Comparison of ENCODE assay signal across 16 cellular contexts in genomic region chr10:97000487-97001182, GRCh38.
A peak's percentile ranks its signal among the peaks of the same experiment; 100 is the strongest.
DNase-seq lines count a peak whose midpoint lies in the region; ATAC-seq and TF ChIP-seq lines count a peak whose summit lies in the region.
"Had no signal": no experiment of that assay in that cellular context is flagged by ENCODE, and none has a peak within 500 bp of the region (broad histone marks: within the 10 kb centered on the region; RNA-seq: fewer than 3 reads in every experiment).

No MANE protein-coding gene starts in this region.

- H3K27ac ChIP-seq in mammary epithelial cell (ENCODE audit: insufficient read depth, low read depth, low read length) (no peak overlapping the region), RWPE1 (peak overlapping the region; percentile 63)
- H3K27ac ChIP-seq: sigmoid colon had no signal

- ATAC-seq in HG03378 (IDR thresholded peaks at IDR 0.05; ENCODE audit: unreplicated experiment), result no peak
- ATAC-seq in GM21528 (IDR thresholded peaks at IDR 0.05; ENCODE audit: low FRiP score, unreplicated experiment), result no peak

- no peaks in the 10 kb centered on the region for H3K9me3 ChIP-seq in mammary epithelial cell (replicated peaks; ENCODE audit: insufficient read depth, low read length)
- H3K9me3 ChIP-seq: sigmoid colon had no signal

- no peak for TF ChIP-seq CTCF in MCF 10A (IDR thresholded peaks at IDR 0.05; ENCODE audit: unreplicated experiment)
- TF ChIP-seq CTCF in mammary epithelial cell (conservative IDR thresholded peaks at IDR 0.05 in 1 of 2, IDR thresholded peaks at IDR 0.05 in 1 of 2; ENCODE audit: extremely low read depth in 1 of 2, insufficient read depth in 1 of 2, low read depth in 1 of 2, low read length in 2 of 2), result no peak
- no peak for TF ChIP-seq CTCF in RWPE1 (conservative IDR thresholded peaks at IDR 0.05; ENCODE audit: low read depth)

- 87% methylated on average over 13 of the region's 25 CpGs for WGBS in mammary epithelial cell (ENCODE audit: low coverage, missing lambda C conversion rate)

- CTCF ChIA-PET in MCF 10A (lab: Yijun Ruan, JAX) (interaction anchor here (0.5 kb wide), 1 partner anchor 244 kb away, joined by 3 read pairs; no protein-coding TSS in a partner anchor), mammary epithelial cell (lab: Charles Lee; ENCODE audit: low non-redundant PET) (no interaction called here), RWPE1 (lab: Yijun Ruan, JAX) (no interaction called here)

- H3K4me3 ChIP-seq in mammary epithelial cell (replicated peaks in 1 of 3; ENCODE audit: insufficient read depth in 1 of 3, low read depth in 2 of 3, low read length in 3 of 3), result no peak overlapping the region
- H3K4me3 ChIP-seq: sigmoid colon had no signal

- no peak overlapping the region for H2AFZ ChIP-seq in mammary epithelial cell (ENCODE audit: low read depth, low read length)

- intact Hi-C loops in MCF 10A (cut with micrococcal nuclease) (no loop called here), mammary epithelial cell (cut with micrococcal nuclease) (no loop called here)

- no peaks in the 10 kb centered on the region for H4K20me1 ChIP-seq in mammary epithelial cell (ENCODE audit: insufficient read depth, low read length)

- no peak overlapping the region for H3K4me3 Mint-ChIP-seq in MCF 10A (ENCODE audit: unreplicated experiment)
- H3K4me3 Mint-ChIP-seq: activated naive CD8-positive, alpha-beta T cell; T-helper 2 cell treated with Interferon-gamma antibody and Interleukin-4, amounts not matched to agents 5 μg/mL and 100 μg/mL, for 36 hours had no signal

- no peaks in the 10 kb centered on the region for H3K27me3 ChIP-seq in mammary epithelial cell (ENCODE audit: insufficient read depth, low read length)
- H3K27me3 ChIP-seq: sigmoid colon had no signal

- no peaks in the 10 kb centered on the region for H3K79me2 ChIP-seq in mammary epithelial cell (ENCODE audit: insufficient read depth, low read length)

- no peaks in the 10 kb centered on the region for H3K27me3 Mint-ChIP-seq in MCF 10A (ENCODE audit: insufficient read depth, unreplicated experiment)

- no peaks in the 10 kb centered on the region for H3K4me1 ChIP-seq in mammary epithelial cell (ENCODE audit: insufficient read depth, low read length)

- no peak overlapping the region for H3K27ac Mint-ChIP-seq in MCF 10A (ENCODE audit: low read depth, unreplicated experiment)
- H3K27ac Mint-ChIP-seq: activated naive CD8-positive, alpha-beta T cell; T-helper 2 cell treated with Interferon-gamma antibody and Interleukin-4, amounts not matched to agents 5 μg/mL and 100 μg/mL, for 36 hours had no signal

- no peak overlapping the region for H3K4me2 ChIP-seq in mammary epithelial cell (ENCODE audit: insufficient read depth, low read depth, low read length)

- H3K36me3 ChIP-seq in mammary epithelial cell (ENCODE audit: insufficient read depth, low read length), result no peaks in the 10 kb centered on the region
- H3K36me3 ChIP-seq: sigmoid colon had no signal

- BruUV-seq in MCF 10A (replicated peaks; lab: Mats Ljungman, UMichigan) (no TSS peak), mammary epithelial cell (replicated peaks; lab: Mats Ljungman, UMichigan) (no TSS peak)

- H3K9me3 Mint-ChIP-seq in MCF 10A (ENCODE audit: unreplicated experiment), result no peaks in the 10 kb centered on the region

- dilution Hi-C loops in mammary epithelial cell (cut with HindIII; ENCODE audit: low sequenced_read_pairs), result no loop called here

- H3K36me3 Mint-ChIP-seq in MCF 10A (ENCODE audit: insufficient read depth, unreplicated experiment), result no peaks in the 10 kb centered on the region

- peak; percentile 57 for DNase-seq in MCF 10A (ENCODE audit: unreplicated experiment)
- no peak for DNase-seq in mammary epithelial cell
- DNase-seq in RWPE1 (ENCODE audit: low spot score), result peak; percentile 50
- peak; percentile 74 for DNase-seq in iPS-NIHi11 (ENCODE audit: low spot score)
- DNase-seq in stimulated activated CD4-positive, alpha-beta T cell treated with anti-CD3 and anti-CD28 coated beads, Interleukin-4, amount 100 ng/mL, for 4 hours, result no peak
- DNase-seq in NCI-H1694 (lab: John Stamatoyannopoulos, UW), result no peak
- DNase-seq: activated CD4-positive, alpha-beta T cell treated with anti-CD3 and anti-CD28 coated beads for 4 hours; foreskin melanocyte; KG1; mesenchymal stem cell; sigmoid colon; stimulated activated CD4-positive, alpha-beta T cell treated with anti-CD3 and anti-CD28 coated beads, Interleukin-2, amount 100 ng/mL, for 48 hours had no signal

- in situ Hi-C loops in mammary epithelial cell (cut with MboI; ENCODE audit: low sequenced_read_pairs in 2 of 2), result no loop called here

- POLR2A ChIA-PET in MCF 10A (lab: Yijun Ruan, JAX) (no interaction called here), RWPE1 (lab: Yijun Ruan, JAX; ENCODE audit: low non-redundant PET) (interaction anchor here (0.5 kb wide), 1 partner anchor 11 kb away, joined by 10 read pairs; no protein-coding TSS in a partner anchor)

- no peak overlapping the region for H3K9ac ChIP-seq in mammary epithelial cell (ENCODE audit: insufficient read depth, low read length)

- no peaks in the 10 kb centered on the region for H3K4me1 Mint-ChIP-seq in MCF 10A (ENCODE audit: insufficient read depth, unreplicated experiment)

Comparison
In these comparisons a context has a peak if more than half of its experiments do, and no peak if none do; other contexts are left out.
1. DNase-seq: peak in MCF 10A (single experiment), RWPE1 (single experiment) and iPS-NIHi11 (single experiment); none in mammary epithelial cell (single experiment), stimulated activated CD4-positive, alpha-beta T cell treated with anti-CD3 and anti-CD28 coated beads, Interleukin-4, amount 100 ng/mL, for 4 hours (0 of 2) and NCI-H1694 (single experiment).